In genomic region chr20:62929051-62929538, GRCh38 we compare ENCODE assay signal across 8 cellular contexts. TPM values are rescaled to one million over a fixed set of nuclear protein-coding genes. Genes with fewer than 3 reads are reported as not detected.
DNase-seq lines count a peak whose midpoint lies in the region; ATAC-seq, FAIRE-seq and TF ChIP-seq lines count a peak whose summit lies in the region.

No MANE protein-coding gene starts in this region.

- H3K27me3 ChIP-seq in OCI-LY1 (ENCODE audit: insufficient read depth, low read length) (no peaks in the 10 kb centered on the region), neural cell (ENCODE audit: insufficient read depth, low read depth, low read length) (no peaks in the 10 kb centered on the region)

- H3K27ac ChIP-seq in OCI-LY1 (ENCODE audit: low read depth, low read length, poor library complexity, severe bottlenecking) (no peak overlapping the region), neural cell (ENCODE audit: low read length) (no peak overlapping the region)

- H3K4me1 ChIP-seq in OCI-LY1 (ENCODE audit: insufficient read depth, low read length, severe bottlenecking), result peaks cover 58% of the 10 kb centered on the region

- no peak for TF ChIP-seq RAD21 in neural cell (conservative IDR thresholded peaks at IDR 0.05)

- peak; percentile 72 for DNase-seq in D341Med (ENCODE audit: low spot score)
- peak; percentile 33 for DNase-seq in activated gamma-delta T cell treated with anti-CD3 and anti-CD28 coated beads, Interleukin-2, amount 50 U/mL, for 16 hours (ENCODE audit: low read depth)
- peak; percentile 56 to 75 for DNase-seq in frontal cortex (ENCODE audit: low spot score in 2 of 2)
- no peak for DNase-seq in DMS53 (lab: John Stamatoyannopoulos, UW)

- no peaks in the 10 kb centered on the region for H3K9me3 ChIP-seq in OCI-LY1 (ENCODE audit: low read length)
- no peaks in the 10 kb centered on the region for H3K9me3 ChIP-seq in neural cell (ENCODE audit: low read length)

- H4K20me1 ChIP-seq in OCI-LY1 (ENCODE audit: insufficient read depth, low read length) (no peaks in the 10 kb centered on the region), neural cell (ENCODE audit: insufficient read depth) (no peaks in the 10 kb centered on the region)

- H3K9ac ChIP-seq in OCI-LY1 (ENCODE audit: low read length), result peak overlapping the region; percentile 6; the same call in 1 of the 2 replicates
- H3K9ac ChIP-seq in neural cell (ENCODE audit: low read length), result no peak overlapping the region

- peak overlapping the region; percentile 52 for H3K4me2 ChIP-seq in OCI-LY1 (ENCODE audit: low read length)
- H3K4me2 ChIP-seq in neural cell (ENCODE audit: low read length), result no peak overlapping the region

- TF ChIP-seq CTCF in OCI-LY1 (IDR thresholded peaks at IDR 0.05; ENCODE audit: low read length) (no peak), neural cell (IDR thresholded peaks at IDR 0.05; ENCODE audit: poor library complexity, severe bottlenecking) (no peak)

- H2AFZ ChIP-seq in OCI-LY1 (ENCODE audit: low read length), result no peak overlapping the region
- no peak overlapping the region for H2AFZ ChIP-seq in neural cell (ENCODE audit: low read depth, low read length)

- H3K4me3 ChIP-seq in OCI-LY1 (ENCODE audit: low read depth, low read length, poor library complexity, severe bottlenecking) (peak overlapping the region; percentile 46), neural cell (ENCODE audit: low read length) (peak overlapping the region; percentile 41)

- H3F3A ChIP-seq in OCI-LY1 (ENCODE audit: insufficient read depth, low read length), result no peaks in the 10 kb centered on the region
- peaks cover 3% of the 10 kb centered on the region for H3F3A ChIP-seq in neural cell (ENCODE audit: insufficient read depth, low read length, poor library complexity, severe bottlenecking)

- H3K9me2 ChIP-seq in OCI-LY1 (ENCODE audit: low read depth, low read length), result no peaks in the 10 kb centered on the region
- H3K9me2 ChIP-seq in neural cell (ENCODE audit: insufficient read depth, low read length), result no peaks in the 10 kb centered on the region

- TF ChIP-seq EP300 in neural cell (conservative IDR thresholded peaks at IDR 0.05; ENCODE audit: poor library complexity, severe bottlenecking), result no peak

- ATAC-seq in GM19395 (IDR thresholded peaks at IDR 0.05; ENCODE audit: unreplicated experiment) (no peak), GM21723 (IDR thresholded peaks at IDR 0.05; ENCODE audit: unreplicated experiment) (no peak)

- no peak for FAIRE-seq in frontal cortex (lab: Jason Lieb, UNC)

- peaks cover 27% of the 10 kb centered on the region for H3K36me3 ChIP-seq in OCI-LY1 (ENCODE audit: insufficient read depth, low read length)
- H3K36me3 ChIP-seq in neural cell (ENCODE audit: insufficient read depth, low read length), result no peaks in the 10 kb centered on the region

- H3K79me2 ChIP-seq in OCI-LY1 (ENCODE audit: insufficient read depth, low read length) (peaks cover 60% of the 10 kb centered on the region), neural cell (replicated peaks; ENCODE audit: insufficient read depth, low read length) (peaks cover 86% of the 10 kb centered on the region)

TF ChIP-seq in neural cell, 6 proteins besides CTCF, POLR2A, EP300 and RAD21:
- TF ChIP-seq POLR2AphosphoS5 (IDR thresholded peaks at IDR 0.05) (no peak), SMC3 (conservative IDR thresholded peaks at IDR 0.05; ENCODE audit: poor library complexity) (no peak), EZH2 (IDR thresholded peaks at IDR 0.05; ENCODE audit: borderline replicate concordance, insufficient read depth, low read length, poor library complexity, severe bottlenecking) (no peak), MXI1 (conservative IDR thresholded peaks at IDR 0.05; ENCODE audit: poor library complexity, severe bottlenecking) (no peak), TAF1 (IDR thresholded peaks at IDR 0.05; ENCODE audit: low read depth) (no peak)
- TF ChIP-seq, protein P1, sequence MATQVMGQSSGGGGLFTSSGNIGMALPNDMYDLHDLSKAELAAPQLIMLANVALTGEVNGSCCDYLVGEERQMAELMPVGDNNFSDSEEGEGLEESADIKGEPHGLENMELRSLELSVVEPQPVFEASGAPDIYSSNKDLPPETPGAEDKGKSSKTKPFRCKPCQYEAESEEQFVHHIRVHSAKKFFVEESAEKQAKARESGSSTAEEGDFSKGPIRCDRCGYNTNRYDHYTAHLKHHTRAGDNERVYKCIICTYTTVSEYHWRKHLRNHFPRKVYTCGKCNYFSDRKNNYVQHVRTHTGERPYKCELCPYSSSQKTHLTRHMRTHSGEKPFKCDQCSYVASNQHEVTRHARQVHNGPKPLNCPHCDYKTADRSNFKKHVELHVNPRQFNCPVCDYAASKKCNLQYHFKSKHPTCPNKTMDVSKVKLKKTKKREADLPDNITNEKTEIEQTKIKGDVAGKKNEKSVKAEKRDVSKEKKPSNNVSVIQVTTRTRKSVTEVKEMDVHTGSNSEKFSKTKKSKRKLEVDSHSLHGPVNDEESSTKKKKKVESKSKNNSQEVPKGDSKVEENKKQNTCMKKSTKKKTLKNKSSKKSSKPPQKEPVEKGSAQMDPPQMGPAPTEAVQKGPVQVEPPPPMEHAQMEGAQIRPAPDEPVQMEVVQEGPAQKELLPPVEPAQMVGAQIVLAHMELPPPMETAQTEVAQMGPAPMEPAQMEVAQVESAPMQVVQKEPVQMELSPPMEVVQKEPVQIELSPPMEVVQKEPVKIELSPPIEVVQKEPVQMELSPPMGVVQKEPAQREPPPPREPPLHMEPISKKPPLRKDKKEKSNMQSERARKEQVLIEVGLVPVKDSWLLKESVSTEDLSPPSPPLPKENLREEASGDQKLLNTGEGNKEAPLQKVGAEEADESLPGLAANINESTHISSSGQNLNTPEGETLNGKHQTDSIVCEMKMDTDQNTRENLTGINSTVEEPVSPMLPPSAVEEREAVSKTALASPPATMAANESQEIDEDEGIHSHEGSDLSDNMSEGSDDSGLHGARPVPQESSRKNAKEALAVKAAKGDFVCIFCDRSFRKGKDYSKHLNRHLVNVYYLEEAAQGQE (IDR thresholded peaks at IDR 0.05; ENCODE audit: borderline replicate concordance), result no peak

RNA-seq across cellular contexts. Expression of gene DIDO1, which starts 2.8 kb away (rescaled TPM):
- 37.5 TPM for total RNA-seq in frontal cortex
- polyA plus RNA-seq in neural cell, result 40.9 and 42.8 TPM in 2 replicates
- 86.7 and 87.6 TPM in 2 replicates for polyA minus RNA-seq in neural cell

RNA-seq across cellular contexts. Expression of gene GID8, which starts 8.9 kb away (rescaled TPM):
- total RNA-seq in frontal cortex, result 57.1 TPM
- polyA plus RNA-seq in neural cell, result 54.8 and 56.4 TPM in 2 replicates
- polyA minus RNA-seq in neural cell, result 75.0 and 76.5 TPM in 2 replicates

RNA-seq across cellular contexts. Expression of gene SLC17A9, which starts 23.4 kb away (rescaled TPM):
- total RNA-seq in frontal cortex, result under 0.01 TPM
- polyA plus RNA-seq in neural cell, result not detected in 2 replicates
- not detected in 2 replicates for polyA minus RNA-seq in neural cell
